Comparison of ENCODE assay signal across 8 cellular contexts in the genomic region with DNA sequence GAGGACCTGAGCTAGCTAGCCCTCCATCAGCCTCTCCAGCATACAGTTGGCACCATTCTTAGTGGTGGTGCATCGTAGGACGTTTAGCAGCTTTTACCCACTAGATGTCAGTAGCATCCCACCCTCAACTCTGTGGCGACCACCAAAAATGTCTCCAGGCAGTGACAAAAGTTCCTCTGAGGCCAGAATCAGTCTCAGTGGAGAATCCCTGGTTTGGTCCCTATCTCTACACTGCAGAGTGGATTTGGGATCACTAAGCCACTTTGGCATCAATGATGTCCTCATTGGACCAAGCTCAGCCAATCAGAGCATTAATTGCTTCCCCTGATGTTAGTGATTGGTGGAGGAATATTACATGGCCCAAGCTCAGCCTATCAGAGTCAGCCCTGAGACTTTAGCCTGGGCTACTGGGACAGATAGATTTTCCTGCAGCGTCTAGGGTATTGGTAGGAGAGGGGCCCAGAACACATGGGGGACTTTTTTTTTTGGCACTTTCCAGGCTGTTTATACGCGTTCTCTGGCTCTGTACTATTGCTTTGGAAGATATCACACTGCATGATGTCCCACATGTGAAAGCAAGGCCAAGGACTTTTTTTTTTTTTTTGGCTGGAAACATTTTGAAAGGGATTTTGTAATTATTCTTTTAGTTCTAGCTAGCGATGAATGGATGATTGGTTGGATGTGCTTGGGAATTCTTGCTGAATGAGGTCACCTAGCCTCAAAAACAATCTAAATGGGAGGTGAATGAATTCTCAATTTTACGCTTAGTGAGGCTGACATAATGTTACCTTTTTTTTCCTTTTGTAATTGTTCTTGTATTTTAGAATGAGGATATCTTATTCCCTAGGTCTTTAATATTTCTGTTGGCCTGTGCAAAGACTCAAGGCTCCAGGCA. TPM values are rescaled to one million over a fixed set of nuclear protein-coding genes. Genes with fewer than 3 reads are reported as not detected.
DNase-seq lines count a peak whose midpoint lies in the region; ATAC-seq and TF ChIP-seq lines count a peak whose summit lies in the region.

No MANE protein-coding gene starts in this region.

- TF ChIP-seq EP300 in tibial nerve (IDR thresholded peaks at IDR 0.05), result no peak

- CTCF ChIA-PET in Caco-2 (lab: Charles Lee), result interaction anchor here (0.5 to 1.2 kb wide), 5 partner anchors 9 to 408 kb away, joined by 3 to 7 read pairs (median 3); no protein-coding TSS in a partner anchor
- CTCF ChIA-PET in HEK293 (lab: Yijun Ruan, JAX), result interaction anchor here (0.5 to 4.1 kb wide), 45 partner anchors 8 to 939 kb away, joined by 3 to 53 read pairs (median 5); a partner anchor contains a TSS
- CTCF ChIA-PET in WTC11 (lab: Charles Lee), result interaction anchor here (0.5 to 2.9 kb wide), 39 partner anchors 8 to 512 kb away, joined by 3 to 21 read pairs (median 4); a partner anchor contains a TSS

- H3K27me3 ChIP-seq in Caco-2 (replicated peaks; ENCODE audit: control insufficient read depth, insufficient read depth, low read length), result no peaks in the 10 kb centered on the region
- H3K27me3 ChIP-seq in left ventricle myocardium inferior (ENCODE audit: low read depth), result no peaks in the 10 kb centered on the region
- H3K27me3 ChIP-seq in tibial nerve, result no peaks in the 10 kb centered on the region
- H3K27me3 ChIP-seq in effector memory CD4-positive, alpha-beta T cell (replicated peaks; ENCODE audit: control insufficient read depth, insufficient read depth, low read length, poor library complexity, severe bottlenecking), result no peaks in the 10 kb centered on the region

- H3K27me3 Mint-ChIP-seq in Caco-2 (ENCODE audit: insufficient read depth, unreplicated experiment) (no peaks in the 10 kb centered on the region), WTC11 (ENCODE audit: low read depth) (peaks cover 8% of the 10 kb centered on the region)

- no peak overlapping the region for H3K27ac Mint-ChIP-seq in Caco-2 (ENCODE audit: unreplicated experiment)
- no peak overlapping the region for H3K27ac Mint-ChIP-seq in WTC11

- H3K36me3 Mint-ChIP-seq in Caco-2 (ENCODE audit: insufficient read depth, unreplicated experiment) (no peaks in the 10 kb centered on the region), WTC11 (peaks cover 5% of the 10 kb centered on the region)

- H3K27ac ChIP-seq in HEK293 (ENCODE audit: extremely low read depth, low read depth, low read length), result no peak overlapping the region
- no peak overlapping the region for H3K27ac ChIP-seq in left ventricle myocardium inferior (replicated peaks)
- H3K27ac ChIP-seq in tibial nerve, result peak overlapping the region in 2 of 4 donors; percentile 14 to 34
- no peak overlapping the region for H3K27ac ChIP-seq in effector memory CD4-positive, alpha-beta T cell (ENCODE audit: insufficient read depth, low read length, poor library complexity, severe bottlenecking)

- POLR2A ChIA-PET in Caco-2 (lab: Charles Lee), result no interaction called here
- POLR2A ChIA-PET in HEK293 (lab: Yijun Ruan, JAX), result interaction anchor here (0.6 to 1.4 kb wide), 6 partner anchors 8 to 418 kb away, joined by 3 to 9 read pairs (median 4); a partner anchor contains a TSS
- POLR2A ChIA-PET in WTC11 (lab: Charles Lee), result interaction anchor here (0.6 to 0.7 kb wide), 3 partner anchors 16 to 498 kb away, joined by 3 read pairs; no protein-coding TSS in a partner anchor

- H3K9me3 Mint-ChIP-seq in Caco-2 (ENCODE audit: unreplicated experiment) (no peaks in the 10 kb centered on the region), WTC11 (peaks cover 8% of the 10 kb centered on the region)

- H3K4me3 ChIP-seq in Caco-2 (ENCODE audit: low read depth, low read length) (no peak overlapping the region), HEK293 (ENCODE audit: low read depth, low read length) (no peak overlapping the region), left ventricle myocardium inferior (no peak overlapping the region), tibial nerve (no peak overlapping the region)
- H3K4me3 ChIP-seq in effector memory CD4-positive, alpha-beta T cell (ENCODE audit: insufficient read depth, low read depth, low read length, poor library complexity, severe bottlenecking), result no peak overlapping the region

- DNase-seq in Caco-2 (peak in 1 of 2 experiments; percentile 45), WTC11 (ENCODE audit: low spot score) (peak; percentile 41), left ventricle myocardium inferior (no peak), tibial nerve (ENCODE audit: low spot score in 2 of 2) (no peak), NCI-H2107 treated with DMSO at 0.1 percent for 48 hours (lab: John Stamatoyannopoulos, UW; ENCODE audit: unreplicated experiment) (no peak)
- no peak for DNase-seq in effector memory CD4-positive, alpha-beta T cell

- WGBS in tibial nerve, 2 donors, result 41 to 49% methylated on average over 8 of the region's 8 CpGs

- H3K36me3 ChIP-seq in Caco-2 (ENCODE audit: control insufficient read depth, insufficient read depth, low read length) (no peaks in the 10 kb centered on the region), HEK293 (ENCODE audit: control insufficient read depth in 2 of 2, insufficient read depth in 1 of 2, low read length in 2 of 2) (peaks cover 0 to under 1% of the 10 kb centered on the region in 2 experiments; a peak in 2 of 3 replicates), left ventricle myocardium inferior (no peaks in the 10 kb centered on the region), tibial nerve (peaks cover 0 to 2% (median 0%) of the 10 kb centered on the region in 3 donors)
- H3K36me3 ChIP-seq in effector memory CD4-positive, alpha-beta T cell (ENCODE audit: control insufficient read depth, insufficient read depth, low read length), result no peaks in the 10 kb centered on the region

- H3K4me1 Mint-ChIP-seq in Caco-2 (ENCODE audit: low read depth, unreplicated experiment) (no peaks in the 10 kb centered on the region), WTC11 (no peaks in the 10 kb centered on the region)

- H3K9me3 ChIP-seq in Caco-2, result no peaks in the 10 kb centered on the region
- no peaks in the 10 kb centered on the region for H3K9me3 ChIP-seq in HEK293 (ENCODE audit: control insufficient read depth, insufficient read depth, low read depth, low read length)
- peaks cover 4% of the 10 kb centered on the region for H3K9me3 ChIP-seq in left ventricle myocardium inferior (replicated peaks)
- H3K9me3 ChIP-seq in tibial nerve, result peaks cover 0 to 4% (median 0%) of the 10 kb centered on the region in 4 donors
- H3K9me3 ChIP-seq in effector memory CD4-positive, alpha-beta T cell (ENCODE audit: control insufficient read depth, low read length), result no peaks in the 10 kb centered on the region

- BruUV-seq in Caco-2 (replicated peaks; lab: Mats Ljungman, UMichigan), result no TSS peak

- peak; percentile 88 for ATAC-seq in WTC11
- ATAC-seq in HG02981 (IDR thresholded peaks at IDR 0.05; ENCODE audit: unreplicated experiment), result no peak

- H3K4me1 ChIP-seq in Caco-2 (no peaks in the 10 kb centered on the region), HEK293 (ENCODE audit: control insufficient read depth, insufficient read depth, low read length) (no peaks in the 10 kb centered on the region), left ventricle myocardium inferior (no peaks in the 10 kb centered on the region), tibial nerve (peaks cover 0 to 11% (median 0%) of the 10 kb centered on the region in 4 donors)
- no peaks in the 10 kb centered on the region for H3K4me1 ChIP-seq in effector memory CD4-positive, alpha-beta T cell (ENCODE audit: control insufficient read depth, insufficient read depth, low read length, poor library complexity, severe bottlenecking)

- TF ChIP-seq CTCF in Caco-2 (IDR thresholded peaks at IDR 0.05; ENCODE audit: insufficient read depth in 1 of 2, low read depth in 1 of 2, low read length in 1 of 2, severe bottlenecking in 1 of 2, unreplicated experiment in 1 of 2), result peak; percentile 44 to 49
- TF ChIP-seq CTCF in HEK293 (tag by site-specific recombination; IDR thresholded peaks at IDR 0.05), result peak; percentile 83
- TF ChIP-seq CTCF in WTC11 (IDR thresholded peaks at IDR 0.05), result no peak; the same call in 1 of the 2 replicates
- TF ChIP-seq CTCF in left ventricle myocardium inferior (IDR thresholded peaks at IDR 0.05; ENCODE audit: borderline replicate concordance), result peak; percentile 51
- peak in 3 of 5 experiments; percentile 17 to 21 (median 17) for TF ChIP-seq CTCF in tibial nerve (IDR thresholded peaks at IDR 0.05)

- no peak overlapping the region for H3K4me3 Mint-ChIP-seq in Caco-2 (ENCODE audit: unreplicated experiment)
- H3K4me3 Mint-ChIP-seq in WTC11, result no peak overlapping the region

- intact Hi-C loops in Caco-2 (cut with micrococcal nuclease; ENCODE audit: unreplicated experiment) (loop anchor here (1.0 to 5.0 kb wide), 2 partner anchors 25 to 416 kb away; a partner anchor contains a TSS), left ventricle myocardium inferior (cut with micrococcal nuclease) (no loop called here)

- TF ChIP-seq POLR2A in tibial nerve (IDR thresholded peaks at IDR 0.05), result no peak

TF ChIP-seq in HEK293, 187 proteins besides CTCF, POLR2A, EP300 and RAD21 (continues in another document):
- peak; percentile 93 for TF ChIP-seq ZNF792 (tag by site-specific recombination; IDR thresholded peaks at IDR 0.05)
- TF ChIP-seq SP2 (tag by site-specific recombination; IDR thresholded peaks at IDR 0.05), result peak; percentile 48
- no peak for TF ChIP-seq ZNF560 (tag by site-specific recombination; IDR thresholded peaks at IDR 0.05; ENCODE audit: borderline replicate concordance)
- 0 out of 2 replicates have a peak, but pooled peaks have one; percentile 7 for TF ChIP-seq ZNF629 (tag by site-specific recombination; IDR thresholded peaks at IDR 0.05)

RNA-seq across cellular contexts. Expression of a gene that starts 7.0 kb away (rescaled TPM):
- 0.37 TPM in 1 of 2 replicates, not detected in the other for total RNA-seq in Caco-2 (2022)
- total RNA-seq in WTC11 (2021), result 1.2 to 2.9 TPM (median 2.3 TPM) in 3 replicates
- total RNA-seq in left ventricle myocardium inferior, result 0.14 TPM
- 1 to 10 TPM in 1 of 4 donors, under 1 TPM in 2, not detected in 1; 0.21 to 2.0 (median 0.30) TPM for total RNA-seq in tibial nerve

RNA-seq across cellular contexts. Expression of a gene that starts 19.2 kb away (rescaled TPM):
- total RNA-seq in Caco-2 (2022), result not detected in 2 replicates
- total RNA-seq in WTC11 (2021), result not detected in 3 replicates
- 0.33 TPM for total RNA-seq in left ventricle myocardium inferior
- under 1 TPM in 1 of 4 donors, not detected in 3; 0.44 TPM for total RNA-seq in tibial nerve

RNA-seq across cellular contexts. Expression of a gene that starts 21.6 kb away (rescaled TPM):
- 36.7 and 37.6 TPM in 2 replicates for total RNA-seq in Caco-2 (2022)
- 58.7 to 78.6 TPM (median 70.8 TPM) in 3 replicates for total RNA-seq in WTC11 (2021)
- 19.6 TPM for total RNA-seq in left ventricle myocardium inferior
- total RNA-seq in tibial nerve, result 10 to 100 TPM; 42.8 to 87.9 (median 51.9) TPM

RNA-seq across cellular contexts. Expression of a gene that starts 28.8 kb away (rescaled TPM):
- total RNA-seq in Caco-2 (2022) (3.7 and 3.9 TPM in 2 replicates), WTC11 (2021) (8.6 to 12.1 TPM (median 10.1 TPM) in 3 replicates), left ventricle myocardium inferior (59.3 TPM), tibial nerve (10 to 100 TPM; 30.6 to 69.3 (median 55.9) TPM)

RNA-seq across cellular contexts. Expression of a gene that starts 36.1 kb away (rescaled TPM):
- total RNA-seq in Caco-2 (2022) (94.3 and 98.4 TPM in 2 replicates), WTC11 (2021) (22.8 to 67.7 TPM (median 61.1 TPM) in 3 replicates), left ventricle myocardium inferior (42.2 TPM), tibial nerve (10 to 100 TPM; 71.0 to 77.4 (median 72.2) TPM)
